Comparison of ENCODE assay signal across 13 cellular contexts in the genomic region with DNA sequence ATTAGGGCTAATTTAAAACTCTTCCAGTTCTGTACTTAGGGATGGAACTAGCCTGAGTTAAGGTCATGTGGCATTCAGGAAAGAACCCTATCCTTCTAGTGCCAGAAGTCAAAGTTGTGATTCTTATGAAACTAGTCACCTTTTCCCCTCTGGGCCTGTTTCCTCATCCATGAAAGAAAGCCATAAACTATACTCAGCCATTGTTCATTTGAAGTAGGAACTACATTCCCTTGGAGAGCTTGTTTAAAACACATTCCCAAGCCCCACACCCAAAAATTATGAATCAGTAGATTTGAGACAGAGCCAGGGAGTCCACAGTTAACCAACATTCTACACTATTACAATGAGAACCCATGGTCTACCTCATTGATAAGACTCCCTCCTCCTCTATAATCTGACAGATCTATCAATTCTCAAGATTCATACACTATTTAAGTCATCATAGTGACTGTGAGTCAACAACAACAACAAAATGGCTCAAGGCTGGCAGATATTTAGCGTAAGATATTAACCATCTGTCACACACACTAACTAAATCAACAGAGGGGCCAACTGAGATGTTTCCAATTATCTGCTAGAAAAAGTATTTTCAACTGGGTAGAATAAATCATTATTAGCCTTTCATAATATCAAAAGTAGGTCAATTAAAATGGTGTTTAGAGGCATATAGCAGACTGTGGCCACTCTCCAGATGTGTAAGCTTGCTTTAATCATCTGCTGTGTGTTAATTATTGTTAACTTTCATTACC.
A peak's percentile ranks its signal among the peaks of the same experiment; 100 is the strongest.
DNase-seq lines count a peak whose midpoint lies in the region; ATAC-seq and TF ChIP-seq lines count a peak whose summit lies in the region.
"Had no signal": no experiment of that assay in that cellular context is flagged by ENCODE, and none has a peak within 500 bp of the region (broad histone marks: within the 10 kb centered on the region; RNA-seq: fewer than 3 reads in every experiment).

No MANE protein-coding gene starts in this region.

- ATAC-seq in HG03342 (IDR thresholded peaks at IDR 0.05; ENCODE audit: unreplicated experiment) (no peak), HG02884 (IDR thresholded peaks at IDR 0.05; ENCODE audit: unreplicated experiment) (no peak), HG03460 (IDR thresholded peaks at IDR 0.05; ENCODE audit: unreplicated experiment) (no peak)
- ATAC-seq: activated CD8-positive, alpha-beta T cell treated with anti-CD3 and anti-CD28 coated beads for 36 hours had no signal

- H3K4me2 ChIP-seq in mammary epithelial cell (ENCODE audit: insufficient read depth, low read depth, low read length) (peak overlapping the region; percentile 55), neuronal stem cell (ENCODE audit: insufficient read depth, low read length, poor library complexity, severe bottlenecking) (no peak overlapping the region)
- H3K4me2 ChIP-seq: BLaER1 treated with 17β-estradiol and CSF1 and Interleukin-3, amounts not matched to agents 10 nM and 100 nM had no signal

- H4K91ac ChIP-seq in neuronal stem cell (ENCODE audit: low read depth, low read length, poor library complexity), result no peak overlapping the region

- H3K23ac ChIP-seq in neuronal stem cell (ENCODE audit: low read depth, low read length, poor library complexity), result no peak overlapping the region

- dilution Hi-C loops in mammary epithelial cell (cut with HindIII; ENCODE audit: low sequenced_read_pairs), result no loop called here

- H2BK120ac ChIP-seq in neuronal stem cell (ENCODE audit: low read depth, low read length), result no peak overlapping the region

- H2BK5ac ChIP-seq in neuronal stem cell (ENCODE audit: low read length), result no peak overlapping the region

- peaks cover 23% of the 10 kb centered on the region for H3K79me2 ChIP-seq in mammary epithelial cell (ENCODE audit: insufficient read depth, low read length)

- H4K20me1 ChIP-seq in mammary epithelial cell (ENCODE audit: insufficient read depth, low read length), result no peaks in the 10 kb centered on the region

- H4K8ac ChIP-seq in neuronal stem cell (ENCODE audit: low read depth, low read length), result no peak overlapping the region

- H2BK12ac ChIP-seq in neuronal stem cell (ENCODE audit: low read length), result no peak overlapping the region

- no peaks in the 10 kb centered on the region for H3K79me1 ChIP-seq in neuronal stem cell (ENCODE audit: low read depth, low read length)

- H2AFZ ChIP-seq in mammary epithelial cell (ENCODE audit: low read depth, low read length) (peak overlapping the region; percentile 47), neuronal stem cell (ENCODE audit: low read length) (no peak overlapping the region)

- H3K4me1 ChIP-seq in mammary epithelial cell (ENCODE audit: insufficient read depth, low read length) (peaks cover 17% of the 10 kb centered on the region), neuronal stem cell (ENCODE audit: control insufficient read depth in 2 of 2, insufficient read depth in 1 of 2, low read depth in 1 of 2, low read length in 2 of 2) (no peaks in the 10 kb centered on the region)
- H3K4me1 ChIP-seq: BLaER1 treated with 17β-estradiol and CSF1 and Interleukin-3, amounts not matched to agents 10 nM and 100 nM had no signal

- H3K9ac ChIP-seq in mammary epithelial cell (ENCODE audit: insufficient read depth, low read length) (no peak overlapping the region), neuronal stem cell (ENCODE audit: low read depth, low read length, poor library complexity) (no peak overlapping the region)
- H3K9ac ChIP-seq: BLaER1 treated with 17β-estradiol and CSF1 and Interleukin-3, amounts not matched to agents 10 nM and 100 nM had no signal

- H3K36me3 ChIP-seq in mammary epithelial cell (ENCODE audit: insufficient read depth, low read length) (no peaks in the 10 kb centered on the region), kidney epithelial cell (ENCODE audit: control insufficient read depth, insufficient read depth, low read length) (no peaks in the 10 kb centered on the region), neuronal stem cell (replicated peaks in 1 of 2; ENCODE audit: control insufficient read depth in 2 of 2, insufficient read depth in 2 of 2, low read length in 2 of 2) (peaks cover 0 to 2% of the 10 kb centered on the region in 2 donors)
- H3K36me3 ChIP-seq: esophagus squamous epithelium had no signal

- in situ Hi-C loops in mammary epithelial cell (cut with MboI; ENCODE audit: low sequenced_read_pairs in 2 of 2), result no loop called here

- DNase-seq in AG09319 (ENCODE audit: extremely low read depth, low read depth), result peak; percentile 22
- peak; percentile 83 for DNase-seq in LoVo (ENCODE audit: low spot score)
- DNase-seq in mammary epithelial cell, result peak; percentile 90
- peak; percentile 85 for DNase-seq in kidney epithelial cell (ENCODE audit: low read depth)
- DNase-seq in neuronal stem cell (ENCODE audit: low spot score), result no peak
- DNase-seq: activated CD8-positive, alpha-beta T cell treated with anti-CD3 and anti-CD28 coated beads for 36 hours; activated naive CD8-positive, alpha-beta T cell treated with anti-CD3 and anti-CD28 coated beads, Interleukin-2, amount 10 ng/mL, durations not matched to agents 7 days and 5 days; esophagus squamous epithelium; stimulated activated naive CD4-positive, alpha-beta T cell had no signal

- intact Hi-C loops in mammary epithelial cell (cut with micrococcal nuclease), result loop anchor here (5.0 kb wide), 1 partner anchor 103 kb away; a partner anchor contains a TSS

- H3K27me3 ChIP-seq in mammary epithelial cell (ENCODE audit: insufficient read depth, low read length) (no peaks in the 10 kb centered on the region), kidney epithelial cell (ENCODE audit: control insufficient read depth, insufficient read depth, low read length) (no peaks in the 10 kb centered on the region), neuronal stem cell (ENCODE audit: control insufficient read depth in 3 of 3, insufficient read depth in 3 of 3, low read depth in 1 of 3, low read length in 3 of 3) (no peaks in the 10 kb centered on the region)
- H3K27me3 ChIP-seq: BLaER1 treated with 17β-estradiol and CSF1 and Interleukin-3, amounts not matched to agents 10 nM and 100 nM; esophagus squamous epithelium had no signal

- H3K14ac ChIP-seq in neuronal stem cell (ENCODE audit: low read length), result no peak overlapping the region

- H3K4me3 ChIP-seq in mammary epithelial cell (replicated peaks in 1 of 3; ENCODE audit: insufficient read depth in 1 of 3, low read depth in 2 of 3, low read length in 3 of 3) (no peak overlapping the region), kidney epithelial cell (ENCODE audit: low read depth, low read length) (no peak overlapping the region), neuronal stem cell (ENCODE audit: low read length in 2 of 2) (no peak overlapping the region)
- H3K4me3 ChIP-seq: BLaER1 treated with 17β-estradiol and CSF1 and Interleukin-3, amounts not matched to agents 10 nM and 100 nM; esophagus squamous epithelium had no signal

- no peak overlapping the region for H2BK15ac ChIP-seq in neuronal stem cell (ENCODE audit: low read length)

- CTCF ChIA-PET in mammary epithelial cell (lab: Charles Lee; ENCODE audit: low non-redundant PET), result interaction anchor here (0.6 kb wide), 2 partner anchors 144 to 581 kb away, joined by 4 to 5 read pairs; no protein-coding TSS in a partner anchor

- BruUV-seq in mammary epithelial cell (replicated peaks; lab: Mats Ljungman, UMichigan), result no TSS peak

- peak overlapping the region; percentile 78 for H3K27ac ChIP-seq in mammary epithelial cell (ENCODE audit: insufficient read depth, low read depth, low read length)
- H3K27ac ChIP-seq in neuronal stem cell (replicated peaks; ENCODE audit: low read length), result no peak overlapping the region
- H3K27ac ChIP-seq: BLaER1 treated with 17β-estradiol and CSF1 and Interleukin-3, amounts not matched to agents 10 nM and 100 nM had no signal

- H3K9me3 ChIP-seq in mammary epithelial cell (replicated peaks; ENCODE audit: insufficient read depth, low read length) (no peaks in the 10 kb centered on the region), neuronal stem cell (replicated peaks in 1 of 2; ENCODE audit: control insufficient read depth in 2 of 2, insufficient read depth in 1 of 2, low read depth in 1 of 2, low read length in 2 of 2) (no peaks in the 10 kb centered on the region)
- H3K9me3 ChIP-seq: esophagus squamous epithelium had no signal

- 86% methylated on average over 1 of the region's 1 CpG for WGBS in mammary epithelial cell (ENCODE audit: low coverage, missing lambda C conversion rate)
- WGBS in neuronal stem cell (ENCODE audit: extremely low coverage in 2 of 2, insufficient read length in 2 of 2, insufficient replicate concordance in 1 of 2), 2 donors, result no CpG with 5 or more reads among the region's 1 CpG

- no peak overlapping the region for H2AK5ac ChIP-seq in neuronal stem cell (ENCODE audit: low read depth, low read length)

- no peak overlapping the region for H3K18ac ChIP-seq in neuronal stem cell (ENCODE audit: low read length)

- TF ChIP-seq CTCF in AG09319 (IDR thresholded peaks at IDR 0.05; ENCODE audit: low read depth, low read length) (no peak), mammary epithelial cell (conservative IDR thresholded peaks at IDR 0.05 in 1 of 2, IDR thresholded peaks at IDR 0.05 in 1 of 2; ENCODE audit: extremely low read depth in 1 of 2, insufficient read depth in 1 of 2, low read depth in 1 of 2, low read length in 2 of 2) (no peak), kidney epithelial cell (IDR thresholded peaks at IDR 0.05; ENCODE audit: insufficient read depth, low read length, poor library complexity, severe bottlenecking) (no peak)

- no peak overlapping the region for H3K4ac ChIP-seq in neuronal stem cell (ENCODE audit: low read length)
